8 cellular contexts compared by ENCODE assay signal in genomic region chr6:86937219-86938079, GRCh38. TPM values are rescaled to one million over a fixed set of nuclear protein-coding genes. Genes with fewer than 3 reads are reported as not detected.
DNase-seq lines count a peak whose midpoint lies in the region; ATAC-seq, FAIRE-seq and TF ChIP-seq lines count a peak whose summit lies in the region.

A gene with protein sequence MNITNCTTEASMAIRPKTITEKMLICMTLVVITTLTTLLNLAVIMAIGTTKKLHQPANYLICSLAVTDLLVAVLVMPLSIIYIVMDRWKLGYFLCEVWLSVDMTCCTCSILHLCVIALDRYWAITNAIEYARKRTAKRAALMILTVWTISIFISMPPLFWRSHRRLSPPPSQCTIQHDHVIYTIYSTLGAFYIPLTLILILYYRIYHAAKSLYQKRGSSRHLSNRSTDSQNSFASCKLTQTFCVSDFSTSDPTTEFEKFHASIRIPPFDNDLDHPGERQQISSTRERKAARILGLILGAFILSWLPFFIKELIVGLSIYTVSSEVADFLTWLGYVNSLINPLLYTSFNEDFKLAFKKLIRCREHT (plus strand): TSS chr6:86937528. CDS start chr6:87015335, 77,807 bp downstream.

- no peak within 1 kb of the TSS for H2AK5ac ChIP-seq in mesenchymal stem cell (ENCODE audit: low read length, severe bottlenecking)

- H3K4me3 ChIP-seq in GM12865 (ENCODE audit: low read depth, low read length) = no peak within 1 kb of the TSS
- H3K4me3 ChIP-seq in mesenchymal stem cell (ENCODE audit: insufficient read depth in 1 of 2, low read depth in 1 of 2, low read length in 2 of 2) = peak within 1 kb of the TSS; percentile 11 to 71

- H3K4me2 ChIP-seq in mesenchymal stem cell (ENCODE audit: low read length, poor library complexity, severe bottlenecking) = peak within 1 kb of the TSS; percentile 76

- H3K27ac ChIP-seq in 22Rv1 (no peak within 1 kb of the TSS), cingulate gyrus (ENCODE audit: low read depth, low read length) (peak within 1 kb of the TSS; percentile 61), mesenchymal stem cell (ENCODE audit: low read length, poor library complexity, severe bottlenecking) (no peak within 1 kb of the TSS)

- no peak within 1 kb of the TSS for H2BK12ac ChIP-seq in mesenchymal stem cell (ENCODE audit: low read length in 2 of 2)

- H4K8ac ChIP-seq in mesenchymal stem cell (ENCODE audit: low read length) = peak within 1 kb of the TSS; percentile 63

- no peak for FAIRE-seq in urothelium cell line (lab: Jason Lieb, UNC)

- peaks cover 35 to 44% of the 10 kb centered on the region in 2 experiments for H3K27me3 ChIP-seq in mesenchymal stem cell (ENCODE audit: control insufficient read depth in 1 of 2, insufficient read depth in 1 of 2, low read length in 2 of 2)

- H3K14ac ChIP-seq in mesenchymal stem cell (ENCODE audit: low read length in 2 of 2) = peak within 1 kb of the TSS in 1 of 2 experiments; percentile 39

- H3K23ac ChIP-seq in mesenchymal stem cell (ENCODE audit: low read length in 2 of 2) = no peak within 1 kb of the TSS

- no peak within 1 kb of the TSS for H3K9ac ChIP-seq in mesenchymal stem cell (ENCODE audit: low read length)

- peak; percentile 69 for ATAC-seq in HG03097 (IDR thresholded peaks at IDR 0.05; ENCODE audit: low FRiP score, unreplicated experiment)
- ATAC-seq in HG03045 (IDR thresholded peaks at IDR 0.05; ENCODE audit: unreplicated experiment) = no peak

- H2BK120ac ChIP-seq in mesenchymal stem cell (ENCODE audit: low read depth, low read length) = no peak within 1 kb of the TSS

- TF ChIP-seq CTCF in 22Rv1 (IDR thresholded peaks at IDR 0.05) (peak; percentile 80), GM12865 (IDR thresholded peaks at IDR 0.05; ENCODE audit: insufficient read depth, low read depth, low read length, missing control alignments) (peak; percentile 60)

- H2BK15ac ChIP-seq in mesenchymal stem cell (ENCODE audit: low read depth, poor library complexity, severe bottlenecking) = peak within 1 kb of the TSS; percentile 63

- peak within 1 kb of the TSS; percentile 57 for H2AFZ ChIP-seq in mesenchymal stem cell (ENCODE audit: low read depth, low read length)

- no peak within 1 kb of the TSS for H4K91ac ChIP-seq in mesenchymal stem cell (ENCODE audit: low read length)

- no peaks in the 10 kb centered on the region for H3K36me3 ChIP-seq in mesenchymal stem cell (ENCODE audit: control insufficient read depth in 1 of 2, insufficient read depth in 2 of 2, low read depth in 1 of 2, low read length in 2 of 2)

- H3K4me1 ChIP-seq in mesenchymal stem cell (ENCODE audit: control insufficient read depth, insufficient read depth, low read depth, low read length) = peaks cover 10% of the 10 kb centered on the region

- no peaks in the 10 kb centered on the region for H3K9me3 ChIP-seq in mesenchymal stem cell (ENCODE audit: control insufficient read depth, low read length)

- no peaks in the 10 kb centered on the region for H3K79me1 ChIP-seq in mesenchymal stem cell (replicated peaks; ENCODE audit: low read length, poor library complexity, severe bottlenecking)

- no peak within 1 kb of the TSS for H2BK5ac ChIP-seq in mesenchymal stem cell (ENCODE audit: low read depth, low read length, poor library complexity, severe bottlenecking)

- peak; percentile 48 for DNase-seq in GM12865 (ENCODE audit: low read depth)
- DNase-seq in NCI-H82 (lab: John Stamatoyannopoulos, UW) = peak; percentile 79
- DNase-seq in mesenchymal stem cell = peak; percentile 31
- peak; percentile 61 for DNase-seq in urothelium cell line (ENCODE audit: low spot score)

- H3K4ac ChIP-seq in mesenchymal stem cell (ENCODE audit: low read depth in 1 of 2, low read length in 2 of 2) = no peak within 1 kb of the TSS

- 5% methylated on average over 53 of the region's 55 CpGs for WGBS in mesenchymal stem cell

- H3K18ac ChIP-seq in mesenchymal stem cell (ENCODE audit: low read depth in 1 of 2, low read length in 2 of 2) = no peak within 1 kb of the TSS

RNA-seq across cellular contexts. Expression of the gene that starts here (rescaled TPM):
- polyA plus RNA-seq in mesenchymal stem cell (2013, experiment 1 of 2) = not detected
- not detected for polyA plus RNA-seq in mesenchymal stem cell (2013, experiment 2 of 2)
